8 cellular contexts compared by ENCODE assay signal in the genomic region with DNA sequence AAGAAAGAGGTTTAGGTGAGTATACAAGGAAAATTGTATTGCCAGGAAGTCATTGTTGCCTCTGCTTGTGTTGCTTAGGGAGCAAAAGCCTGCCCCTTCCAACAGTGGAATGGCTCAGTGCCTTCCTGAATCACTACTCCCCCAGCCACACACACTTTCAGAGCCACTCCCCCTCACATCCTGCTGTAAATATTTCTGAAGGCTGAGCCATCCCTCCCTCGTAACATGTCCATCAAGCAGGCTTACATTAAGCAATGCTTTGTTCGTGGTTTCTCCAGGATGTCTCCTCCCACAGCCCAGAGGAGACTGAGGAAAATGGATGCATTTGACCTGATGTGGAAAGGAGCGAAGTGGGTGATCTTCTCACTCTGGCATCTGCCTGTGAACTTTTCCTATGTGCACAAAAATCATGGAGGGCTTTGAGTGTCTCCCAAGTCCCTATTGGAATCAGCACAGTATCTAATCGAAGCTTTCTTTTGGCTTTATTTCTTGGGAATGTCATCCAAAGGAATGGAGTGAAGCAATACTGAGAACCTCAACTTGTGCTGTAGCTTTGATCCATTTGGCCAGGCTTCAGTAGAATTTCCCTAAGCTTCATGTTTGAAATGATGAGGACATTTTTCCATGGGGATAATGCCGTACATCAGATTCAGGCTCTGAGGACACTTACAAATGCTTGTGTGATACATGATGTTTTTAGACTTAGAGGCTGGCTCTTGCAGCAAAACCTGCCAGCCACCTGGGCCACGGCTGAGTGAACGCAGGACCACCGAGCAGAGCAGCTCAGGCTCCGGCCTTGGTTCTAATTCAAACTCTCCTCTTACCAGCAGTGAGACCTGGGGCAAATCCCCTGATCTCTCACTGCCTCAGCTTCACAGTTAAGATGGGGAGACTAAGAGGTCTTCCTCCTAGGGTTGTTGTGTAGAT.
DNase-seq lines count a peak whose midpoint lies in the region; ATAC-seq and TF ChIP-seq lines count a peak whose summit lies in the region.

No MANE protein-coding gene starts in this region.

- H3K27ac ChIP-seq in uterus: peak overlapping the region; percentile 56 to 77

- intact Hi-C loops in uterus (cut with DNase I; ENCODE audit: low total_unique reads): no loop called here

- no peaks in the 10 kb centered on the region for H3K27me3 ChIP-seq in uterus

- ATAC-seq in GM21447 (IDR thresholded peaks at IDR 0.05; ENCODE audit: unreplicated experiment): no peak

- no peaks in the 10 kb centered on the region for H3K36me3 ChIP-seq in uterus

- peak; percentile 3 for DNase-seq in NCI-H1436 treated with DMSO at 0.1 percent for 48 hours (lab: John Stamatoyannopoulos, UW)
- no peak for DNase-seq in NCI-H1436 (lab: John Stamatoyannopoulos, UW)
- peak; percentile 100 for DNase-seq in amniotic epithelial cell (ENCODE audit: low read depth)
- DNase-seq in iris pigment epithelial cell (ENCODE audit: low read depth): peak; percentile 98
- DNase-seq in uterus: peak; percentile 81 to 90
- no peak for DNase-seq in NCI-H526 (lab: John Stamatoyannopoulos, UW)
- no peak for DNase-seq in mucosa of gallbladder (ENCODE audit: low spot score)

- peak in 1 of 4 experiments; percentile 9 for TF ChIP-seq CTCF in uterus (IDR thresholded peaks at IDR 0.05)

- no peak overlapping the region for H3K4me3 ChIP-seq in uterus

- H3K4me1 ChIP-seq in uterus: peaks cover 5 to 7% of the 10 kb centered on the region in 2 donors

- no peaks in the 10 kb centered on the region for H3K9me3 ChIP-seq in uterus

- no peak for TF ChIP-seq POLR2A in uterus (IDR thresholded peaks at IDR 0.05)

Comparison
In these comparisons a context has a peak if more than half of its experiments do, and no peak if none do; other contexts are left out.
1. DNase-seq: peak in NCI-H1436 treated with DMSO at 0.1 percent for 48 hours (single experiment), amniotic epithelial cell (single experiment), iris pigment epithelial cell (single experiment) and uterus (2 of 2); none in NCI-H1436 (single experiment), NCI-H526 (0 of 2) and mucosa of gallbladder (single experiment).